23 cellular contexts compared by ENCODE assay signal in the genomic region with DNA sequence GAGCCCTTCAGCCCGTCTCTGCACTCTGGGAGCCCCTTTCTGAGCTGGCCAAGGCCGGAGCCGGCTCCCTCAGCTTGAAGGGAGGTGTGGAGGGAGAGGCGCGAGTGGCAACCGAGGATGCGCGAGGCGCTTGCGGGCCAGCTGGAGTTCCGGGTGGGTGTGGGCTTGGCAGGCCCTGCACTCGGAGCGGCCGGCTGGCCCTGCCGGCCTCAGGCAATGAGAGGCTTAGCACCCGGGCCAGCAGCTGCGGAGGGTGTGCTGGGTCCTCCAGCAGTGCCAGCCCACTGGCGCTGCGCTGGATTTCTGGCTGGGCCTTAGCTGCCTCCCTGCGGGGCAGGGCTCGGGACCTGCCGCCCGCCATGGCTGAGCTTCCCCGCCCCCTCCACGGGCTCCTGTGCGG. TPM values are rescaled to one million over a fixed set of nuclear protein-coding genes. Genes with fewer than 3 reads are reported as not detected.
A peak's percentile ranks its signal among the peaks of the same experiment; 100 is the strongest.
DNase-seq lines count a peak whose midpoint lies in the region; ATAC-seq, FAIRE-seq and TF ChIP-seq lines count a peak whose summit lies in the region.
"Had no signal": no experiment of that assay in that cellular context is flagged by ENCODE, and none has a peak within 500 bp of the region (broad histone marks: within the 10 kb centered on the region; RNA-seq: fewer than 3 reads in every experiment).

No MANE protein-coding gene starts in this region.

- POLR2A ChIA-PET in K562 (lab: Yijun Ruan, JAX), result interaction anchor here (1.0 to 5.3 kb wide), 5 partner anchors 9 to 22 kb away, joined by 5 to 36 read pairs (median 7); no protein-coding TSS in a partner anchor

- H3K9me3 ChIP-seq in K562 (replicated peaks; ENCODE audit: control insufficient read depth, insufficient read depth, low read depth, low read length), result no peaks in the 10 kb centered on the region; the same call in 1 of the 2 replicates
- no peaks in the 10 kb centered on the region for H3K9me3 ChIP-seq in kidney (ENCODE audit: control insufficient read depth in 1 of 2, low read length in 2 of 2)
- H3K9me3 ChIP-seq in gastrocnemius medialis, result no peaks in the 10 kb centered on the region
- H3K9me3 ChIP-seq: BE2C, BLaER1 had no signal

- ATAC-seq in K562 (no peak), gastrocnemius medialis (no peak)

- no peak for TF ChIP-seq EP300 in K562 (IDR thresholded peaks at IDR 0.05; ENCODE audit: low read length)

- no peaks in the 10 kb centered on the region for H3K9me1 ChIP-seq in K562 (ENCODE audit: control insufficient read depth, insufficient read depth, low read length)

- H3K36me3 ChIP-seq in K562 (ENCODE audit: control insufficient read depth, insufficient read depth, low read length) (peaks cover 64% of the 10 kb centered on the region), kidney (ENCODE audit: control insufficient read depth in 1 of 2, insufficient read depth in 2 of 2, low read length in 2 of 2) (no peaks in the 10 kb centered on the region), gastrocnemius medialis (peaks cover 0 to 37% of the 10 kb centered on the region in 2 donors)
- H3K36me3 ChIP-seq: BE2C, BLaER1 had no signal

- CTCF ChIA-PET in K562 (lab: Yijun Ruan, JAX; ENCODE audit: low intra/inter-chr PET ratio), result no interaction called here

- intact Hi-C loops in K562 (cut with micrococcal nuclease) (no loop called here), kidney (cut with DNase I) (no loop called here), gastrocnemius medialis (cut with DNase I; ENCODE audit: low total_unique reads) (loop anchor here (5.0 kb wide), 1 partner anchor 44 kb away; no protein-coding TSS in a partner anchor)

- H4K20me1 ChIP-seq in K562 (replicated peaks; ENCODE audit: control insufficient read depth, insufficient read depth, low read length), result no peaks in the 10 kb centered on the region
- H4K20me1 ChIP-seq: BLaER1 had no signal

- H3K4me1 ChIP-seq in K562 (replicated peaks in 1 of 2; ENCODE audit: control insufficient read depth in 2 of 2, insufficient read depth in 2 of 2, low read length in 2 of 2), result peaks cover 0 to 7% of the 10 kb centered on the region in 2 experiments; a peak in 1 of 5 replicates
- H3K4me1 ChIP-seq in kidney (ENCODE audit: control insufficient read depth in 1 of 2, insufficient read depth in 1 of 2, low read depth in 1 of 2, low read length in 2 of 2), result peaks cover 6 to 7% of the 10 kb centered on the region in 2 donors
- peaks cover 25% of the 10 kb centered on the region in 2 donors for H3K4me1 ChIP-seq in gastrocnemius medialis
- H3K4me1 ChIP-seq: BE2C had no signal

- 96% methylated on average over 13 of the region's 26 CpGs for whole genome bisulfite sequencing in K562 (ENCODE audit: insufficient coverage, low coverage, missing lambda C conversion rate)

- H3K79me2 ChIP-seq in K562 (ENCODE audit: control insufficient read depth, insufficient read depth, low read length), result no peaks in the 10 kb centered on the region

- H3K9ac ChIP-seq in K562 (ENCODE audit: insufficient read depth in 1 of 2, low read depth in 2 of 2, low read length in 2 of 2), result no peak overlapping the region
- no peak overlapping the region for H3K9ac ChIP-seq in kidney (ENCODE audit: low read length in 2 of 2)
- H3K9ac ChIP-seq: BLaER1 had no signal

- DNase-seq in K562 (ENCODE audit: extremely low read depth in 1 of 4, low spot score in 3 of 4) (no peak), kidney (peak; percentile 67), gastrocnemius medialis (no peak), DMS79 (lab: John Stamatoyannopoulos, UW) (no peak), NCI-H345 treated with DMSO at 0.1 percent for 48 hours (lab: John Stamatoyannopoulos, UW; ENCODE audit: unreplicated experiment) (no peak)
- DNase-seq: 8988T; ACHN; BE2C; C1 segment of cervical spinal cord; CD4-positive, alpha-beta memory T cell; CD4-positive, CD25-positive, alpha-beta regulatory T cell; CD8-positive, alpha-beta memory T cell; COR-L47; DMS 273 treated with DMSO at 0.1 percent for 48 hours; DMS153; DMS53; DMS79 treated with DMSO at 0.1 percent for 48 hours; GF-D8 had no signal

- TF ChIP-seq CTCF in K562 (IDR thresholded peaks at IDR 0.05 in 2 of 3, conservative IDR thresholded peaks at IDR 0.05 in 1 of 3; ENCODE audit: insufficient read depth in 2 of 3, low read depth in 1 of 3, low read length in 3 of 3), result no peak
- no peak for TF ChIP-seq CTCF in kidney (IDR thresholded peaks at IDR 0.05; ENCODE audit: borderline replicate concordance, extremely low read depth, insufficient read depth)
- no peak for TF ChIP-seq CTCF in gastrocnemius medialis (IDR thresholded peaks at IDR 0.05 in 4 of 5, conservative IDR thresholded peaks at IDR 0.05 in 1 of 5)

- in situ Hi-C loops in K562 (cut with MboI), result no loop called here
- in situ Hi-C loops in gastrocnemius medialis (cut with MboI; ENCODE audit: low sequenced_read_pairs in 4 of 4), result no loop called here

- TF ChIP-seq RAD21 in K562 (CRISPR knock-in tag; conservative IDR thresholded peaks at IDR 0.05 in 1 of 2, IDR thresholded peaks at IDR 0.05 in 1 of 2), result no peak

- H3K27me3 ChIP-seq in K562 (ENCODE audit: control insufficient read depth in 2 of 2, insufficient read depth in 2 of 2, low read length in 2 of 2) (no peaks in the 10 kb centered on the region), gastrocnemius medialis (no peaks in the 10 kb centered on the region)
- H3K27me3 ChIP-seq: BLaER1 had no signal

- H3K27ac ChIP-seq in K562 (ENCODE audit: extremely low read depth, low read depth, low read length), result no peak overlapping the region
- no peak overlapping the region for H3K27ac ChIP-seq in kidney (ENCODE audit: low read depth in 2 of 2, low read length in 2 of 2)
- peak overlapping the region; percentile 15 to 99 (median 94) for H3K27ac ChIP-seq in gastrocnemius medialis
- H3K27ac ChIP-seq: BLaER1 had no signal

- H3K4me3 ChIP-seq in K562 (no peak overlapping the region), kidney (ENCODE audit: low read length in 2 of 2) (no peak overlapping the region), gastrocnemius medialis (no peak overlapping the region)
- H3K4me3 ChIP-seq: BLaER1 had no signal

- FAIRE-seq in K562 (lab: Jason Lieb, UNC) (no peak), kidney (lab: Jason Lieb, UNC) (no peak)
- FAIRE-seq: A204.1, G401.6, GM12891, GM19239 had no signal

- no peak overlapping the region for H2AFZ ChIP-seq in K562 (ENCODE audit: low read depth, low read length)

- TF ChIP-seq POLR2A in K562 (conservative IDR thresholded peaks at IDR 0.05) (no peak), gastrocnemius medialis (IDR thresholded peaks at IDR 0.05) (no peak)

- no TSS peak for BruUV-seq in K562 (replicated peaks; lab: Mats Ljungman, UMichigan)

- H3K4me2 ChIP-seq in K562 (ENCODE audit: insufficient read depth, low read length), result no peak overlapping the region
- H3K4me2 ChIP-seq: BLaER1 had no signal

TF ChIP-seq in K562, 482 proteins besides CTCF, POLR2A, EP300 and RAD21 (continues in another document):
- TF ChIP-seq, protein P1, sequence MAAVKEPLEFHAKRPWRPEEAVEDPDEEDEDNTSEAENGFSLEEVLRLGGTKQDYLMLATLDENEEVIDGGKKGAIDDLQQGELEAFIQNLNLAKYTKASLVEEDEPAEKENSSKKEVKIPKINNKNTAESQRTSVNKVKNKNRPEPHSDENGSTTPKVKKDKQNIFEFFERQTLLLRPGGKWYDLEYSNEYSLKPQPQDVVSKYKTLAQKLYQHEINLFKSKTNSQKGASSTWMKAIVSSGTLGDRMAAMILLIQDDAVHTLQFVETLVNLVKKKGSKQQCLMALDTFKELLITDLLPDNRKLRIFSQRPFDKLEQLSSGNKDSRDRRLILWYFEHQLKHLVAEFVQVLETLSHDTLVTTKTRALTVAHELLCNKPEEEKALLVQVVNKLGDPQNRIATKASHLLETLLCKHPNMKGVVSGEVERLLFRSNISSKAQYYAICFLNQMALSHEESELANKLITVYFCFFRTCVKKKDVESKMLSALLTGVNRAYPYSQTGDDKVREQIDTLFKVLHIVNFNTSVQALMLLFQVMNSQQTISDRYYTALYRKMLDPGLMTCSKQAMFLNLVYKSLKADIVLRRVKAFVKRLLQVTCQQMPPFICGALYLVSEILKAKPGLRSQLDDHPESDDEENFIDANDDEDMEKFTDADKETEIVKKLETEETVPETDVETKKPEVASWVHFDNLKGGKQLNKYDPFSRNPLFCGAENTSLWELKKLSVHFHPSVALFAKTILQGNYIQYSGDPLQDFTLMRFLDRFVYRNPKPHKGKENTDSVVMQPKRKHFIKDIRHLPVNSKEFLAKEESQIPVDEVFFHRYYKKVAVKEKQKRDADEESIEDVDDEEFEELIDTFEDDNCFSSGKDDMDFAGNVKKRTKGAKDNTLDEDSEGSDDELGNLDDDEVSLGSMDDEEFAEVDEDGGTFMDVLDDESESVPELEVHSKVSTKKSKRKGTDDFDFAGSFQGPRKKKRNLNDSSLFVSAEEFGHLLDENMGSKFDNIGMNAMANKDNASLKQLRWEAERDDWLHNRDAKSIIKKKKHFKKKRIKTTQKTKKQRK (IDR thresholded peaks at IDR 0.05; ENCODE audit: borderline replicate concordance, low read depth, low read length), result no peak

RNA-seq across cellular contexts. Expression of gene GMPR, which starts 49.8 kb away (rescaled TPM):
- total RNA-seq in K562 (2011; cell fraction: chromatin; rRNA removed; ENCODE audit: low replicate concordance), result 58.9 and 89.1 TPM in 2 replicates
- 52.6 and 53.0 TPM in 2 replicates for total RNA-seq in K562 (2011; cell fraction: nucleolus; rRNA removed)
- total RNA-seq in K562 (2011; cell fraction: nucleoplasm; rRNA removed), result 58.1 and 58.7 TPM in 2 replicates
- total RNA-seq in K562 (2014; rRNA removed), result 42.5 and 46.2 TPM in 2 replicates
- total RNA-seq in K562 (2014; rRNA removed; fragmentation: Illumina TruSeq; extraction: Trizol), result 34.1 and 34.6 TPM in 2 replicates
- total RNA-seq in K562 (2015; rRNA removed; fragmentation: Illumina TruSeq; extraction: Trizol), result 52.9 and 53.5 TPM in 2 replicates
- 64.1 and 73.7 TPM in 2 replicates for total RNA-seq in K562 (2021)
- polyA plus RNA-seq in K562 (2011; rRNA removed), result 66.7 and 72.1 TPM in 2 replicates
- 97.7 and 111 TPM in 2 replicates for polyA plus RNA-seq in K562 (2011; cell fraction: cytosol; rRNA removed)
- polyA plus RNA-seq in K562 (2011; cell fraction: nucleus; rRNA removed), result 50.2 and 57.5 TPM in 2 replicates
- 80.2 and 117 TPM in 2 replicates for polyA plus RNA-seq in K562 (2012)
- 83.7 and 85.6 TPM in 2 replicates for polyA plus RNA-seq in K562 (2014; fragmentation: Illumina TruSeq; extraction: Trizol)
- polyA plus RNA-seq in K562 (2014; fragmentation: Nextera tagmentation; extraction: Ambion mirVana), result 10 to 100 TPM; 42.0 to 47.8 TPM
- polyA plus RNA-seq in K562 (2014; rRNA removed), result 45.6 and 49.8 TPM in 2 replicates
- 82.0 and 85.1 TPM in 2 replicates for polyA minus RNA-seq in K562 (2011; rRNA and poly(A)+ RNA removed)
- polyA minus RNA-seq in K562 (2011; cell fraction: cytosol; rRNA and poly(A)+ RNA removed), result 38.0 and 45.0 TPM in 2 replicates
- polyA minus RNA-seq in K562 (2011; cell fraction: nucleus; rRNA and poly(A)+ RNA removed), result 26.5 and 45.9 TPM in 2 replicates
- total RNA-seq in kidney, result 51.4 TPM
- polyA plus RNA-seq in kidney (ENCODE audit: insufficient read depth, low read depth, low replicate concordance), result 54.5 TPM
- total RNA-seq in gastrocnemius medialis, result 100 to 1,000 TPM; 109 to 266 (median 239) TPM
- total RNA-seq: CD4-positive, alpha-beta memory T cell had no signal

Comparison
In these comparisons a context has a peak if more than half of its experiments do, and no peak if none do; other contexts are left out.
1. H3K27ac ChIP-seq: peak in gastrocnemius medialis (4 of 4); none in K562 (single experiment) and kidney (0 of 2).